In genomic region chr17:68344701-68345136, GRCh38 we compare ENCODE assay signal across 10 cellular contexts. TPM values are rescaled to one million over a fixed set of nuclear protein-coding genes. Genes with fewer than 3 reads are reported as not detected.
A peak's percentile ranks its signal among the peaks of the same experiment; 100 is the strongest.
DNase-seq lines count a peak whose midpoint lies in the region; ATAC-seq and TF ChIP-seq lines count a peak whose summit lies in the region.
"Had no signal": no experiment of that assay in that cellular context is flagged by ENCODE, and none has a peak within 500 bp of the region (broad histone marks: within the 10 kb centered on the region; RNA-seq: fewer than 3 reads in every experiment).

No MANE protein-coding gene starts in this region.

- no peak overlapping the region for H2BK5ac ChIP-seq in trophoblast cell (ENCODE audit: low read depth, low read length, poor library complexity)

- in situ Hi-C loops in brain microvascular endothelial cell (cut with HindIII; ENCODE audit: low pct_ligation_motif_present, low sequenced_read_pairs) = no loop called here

- DNase-seq in Daoy (ENCODE audit: low read depth) = peak; percentile 45
- DNase-seq in SW480 (ENCODE audit: low spot score) = peak; percentile 92
- DNase-seq in activated T-helper 9 cell treated with anti-CD3 and anti-CD28 coated beads, Interleukin-2, amount 50 U/mL, for 16 hours (ENCODE audit: low read depth) = peak; percentile 8
- peak in 1 of 2 donors; percentile 61 for DNase-seq in trophoblast cell
- no peak for DNase-seq in NCI-H2081 (lab: John Stamatoyannopoulos, UW)
- DNase-seq in brain microvascular endothelial cell = no peak
- DNase-seq in KG1 (lab: John Stamatoyannopoulos, UW) = no peak
- DNase-seq: NCI-H524 treated with DMSO at 0.1 percent for 48 hours had no signal

- H3K27me3 ChIP-seq in trophoblast cell (ENCODE audit: insufficient read depth, low read length) (no peaks in the 10 kb centered on the region), brain microvascular endothelial cell (replicated peaks) (no peaks in the 10 kb centered on the region)

- no peaks in the 10 kb centered on the region for H3K9me3 ChIP-seq in trophoblast cell (ENCODE audit: insufficient read depth, low read depth, low read length)

- no peak overlapping the region for H3K4ac ChIP-seq in trophoblast cell (ENCODE audit: low read depth, low read length)

- peaks cover 0 to 3% of the 10 kb centered on the region in 2 experiments for H3K36me3 ChIP-seq in trophoblast cell (ENCODE audit: control insufficient read depth in 1 of 2, insufficient read depth in 2 of 2, low read length in 2 of 2)
- no peaks in the 10 kb centered on the region for H3K36me3 ChIP-seq in brain microvascular endothelial cell (replicated peaks)

- peaks cover 2% of the 10 kb centered on the region for H3K79me2 ChIP-seq in trophoblast cell (ENCODE audit: control insufficient read depth, insufficient read depth, low read length, poor library complexity)

- no peak overlapping the region for H2AFZ ChIP-seq in trophoblast cell (ENCODE audit: insufficient read depth, low read length, poor library complexity)

- H3K9ac ChIP-seq in trophoblast cell (ENCODE audit: low read length) = no peak overlapping the region

- H2AK5ac ChIP-seq in trophoblast cell (ENCODE audit: low read length) = no peak overlapping the region

- TF ChIP-seq CTCF in brain microvascular endothelial cell (IDR thresholded peaks at IDR 0.05; ENCODE audit: low read depth, low read length, missing control alignments) = no peak

- peak overlapping the region; percentile 54 for H4K8ac ChIP-seq in trophoblast cell (ENCODE audit: low read depth, low read length)

- no peak overlapping the region for H3K14ac ChIP-seq in trophoblast cell (ENCODE audit: low read length)

- peaks cover 8% of the 10 kb centered on the region for H3K79me1 ChIP-seq in trophoblast cell (ENCODE audit: low read length)

- H3K18ac ChIP-seq in trophoblast cell (ENCODE audit: low read length) = peak overlapping the region; percentile 44

- H4K91ac ChIP-seq in trophoblast cell (ENCODE audit: low read depth, low read length) = no peak overlapping the region

- no peak overlapping the region for H4K12ac ChIP-seq in trophoblast cell (ENCODE audit: low read depth, low read length)

- H3K4me2 ChIP-seq in trophoblast cell (ENCODE audit: low read length) = no peak overlapping the region

- ATAC-seq in GM21786 (IDR thresholded peaks at IDR 0.05; ENCODE audit: unreplicated experiment) = no peak

- H3K27ac ChIP-seq in trophoblast cell (ENCODE audit: low read depth, low read length) (peak overlapping the region; percentile 35), brain microvascular endothelial cell (no peak overlapping the region)

- no peak overlapping the region for H3K23ac ChIP-seq in trophoblast cell (ENCODE audit: low read length)

- peak overlapping the region; percentile 21 for H2BK12ac ChIP-seq in trophoblast cell (ENCODE audit: low read length)

- H3K4me1 ChIP-seq in trophoblast cell (ENCODE audit: control insufficient read depth in 1 of 2, insufficient read depth in 2 of 2, low read length in 2 of 2) = peaks cover 11 to 16% of the 10 kb centered on the region in 2 experiments

- H2BK120ac ChIP-seq in trophoblast cell (ENCODE audit: insufficient read depth, low read length, poor library complexity) = peak overlapping the region; percentile 21

- no CpG with 5 or more reads among the region's 4 CpGs for WGBS in trophoblast cell (ENCODE audit: extremely low coverage, insufficient coverage, insufficient read length)

- H3K4me3 ChIP-seq in trophoblast cell (ENCODE audit: low read depth, low read length) (no peak overlapping the region), brain microvascular endothelial cell (ENCODE audit: low read depth, low read length) (no peak overlapping the region)
- H3K4me3 ChIP-seq: lung had no signal

RNA-seq across cellular contexts. Expression of gene ARSG, which starts 53.4 kb away (rescaled TPM):
- 4.1 and 9.3 TPM in 2 replicates for total RNA-seq in Daoy (2014; rRNA removed; shearing (Covaris generic))
- 2.8 and 3.0 TPM in 2 replicates for polyA plus RNA-seq in trophoblast cell (2013)

RNA-seq across cellular contexts. Expression of gene SLC16A6, which starts 53.8 kb away (rescaled TPM):
- total RNA-seq in Daoy (2014; rRNA removed; shearing (Covaris generic)) = 3.6 and 3.8 TPM in 2 replicates
- polyA plus RNA-seq in trophoblast cell (2013) = 10.7 and 11.1 TPM in 2 replicates

Comparison
In these comparisons a context has a peak if more than half of its experiments do, and no peak if none do; other contexts are left out.
1. DNase-seq: peak in Daoy (single experiment), SW480 (single experiment) and activated T-helper 9 cell treated with anti-CD3 and anti-CD28 coated beads, Interleukin-2, amount 50 U/mL, for 16 hours (single experiment); none in NCI-H2081 (0 of 2), brain microvascular endothelial cell (single experiment) and KG1 (single experiment).